In the genomic region with DNA sequence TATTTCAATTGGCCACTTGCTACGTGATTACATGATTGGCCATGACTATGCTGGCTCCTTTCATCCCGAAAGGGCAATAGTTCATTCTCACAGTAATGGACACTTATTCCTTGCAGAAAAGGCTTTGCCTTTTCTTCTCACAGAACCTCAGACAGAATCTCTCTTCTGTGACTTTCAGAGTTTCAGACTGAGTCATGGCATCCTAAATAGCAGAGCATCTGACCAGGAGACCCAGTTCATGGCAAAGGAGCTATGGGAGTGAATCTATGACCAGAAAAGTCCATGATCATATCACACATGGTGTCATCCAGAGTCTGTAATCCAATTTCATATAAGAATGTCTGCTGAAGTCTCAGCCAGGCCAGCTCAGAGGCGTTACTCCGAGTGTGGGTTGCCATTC, we compare ENCODE assay signal across 25 cellular contexts.
"Had no signal": no experiment of that assay in that cellular context is flagged by ENCODE, and none has a peak within 500 bp of the region (broad histone marks: within the 10 kb centered on the region; RNA-seq: fewer than 3 reads in every experiment).

No MANE protein-coding gene starts in this region.

- H3K36me3 ChIP-seq: ascending aorta, Peyer's patch, SJCRH30 had no signal

- H3K4me1 ChIP-seq: ascending aorta, body of pancreas, Peyer's patch, SJCRH30 had no signal

- H3K27ac ChIP-seq: ascending aorta, body of pancreas, Peyer's patch, RWPE1, SJCRH30 had no signal

- H3K4me2 ChIP-seq: SK-N-SH had no signal

- DNase-seq: activated CD4-positive, alpha-beta T cell treated with anti-CD3 and anti-CD28 coated beads for 48 hours; activated CD4-positive, alpha-beta T cell treated with anti-CD3 and anti-CD28 coated beads, Interleukin-2, amount 50 U/mL, for 4 hours; activated CD4-positive, CD25-positive, alpha-beta regulatory T cell treated with anti-CD3 and anti-CD28 coated beads, Interleukin-2, amount 50 U/mL, for 72 hours; activated CD8-positive, alpha-beta memory T cell treated with anti-CD3 and anti-CD28 coated beads, Interleukin-2, amount 50 U/mL, for 48 hours; activated CD8-positive, alpha-beta T cell treated with anti-CD3 and anti-CD28 coated beads, Interleukin-2, amount 10 ng/mL, durations not matched to agents 7 days and 5 days; activated effector memory CD4-positive, alpha-beta T cell treated with Interleukin-2 at 50 U/mL for 16 hours; activated naive CD4-positive, alpha-beta T cell; activated T-cell treated with anti-CD3 and anti-CD28 coated beads, Interleukin-2, amount 50 U/mL, for 1 hour; body of pancreas; NCI-H1048; NCI-H1417; NCI-H1930; NCI-H2171; NCI-H2227 treated with DMSO at 0.1 percent for 48 hours; NCI-H526; NCI-H774; NK-92 treated with Interleukin-12 subunit alpha and Interleukin-12 subunit beta, amount 100 ng/mL, for 24 hours; Peyer's patch; Right ventricle myocardium superior; SJCRH30; SK-N-SH; SW 1271 had no signal

- ATAC-seq: activated CD8-positive, alpha-beta T cell treated with anti-CD3 and anti-CD28 coated beads, Interleukin-2, amount 10 ng/mL, durations not matched to agents 7 days and 5 days; body of pancreas; WTC11 had no signal

- H3K9ac ChIP-seq: SK-N-SH had no signal

- H3K4me3 ChIP-seq: ascending aorta, body of pancreas, Peyer's patch, SJCRH30 had no signal

- H3K9me3 ChIP-seq: ascending aorta, body of pancreas, Peyer's patch, SJCRH30, SK-N-SH had no signal

- H3K27me3 ChIP-seq: ascending aorta, body of pancreas, Peyer's patch, SJCRH30 had no signal
